1 cellular context compared by ENCODE assay signal in genomic region chr20:3739926-3740599, GRCh38.
TF ChIP-seq lines count a peak whose summit lies in the region.

No MANE protein-coding gene starts in this region.

TF ChIP-seq in HCT116, 20 proteins besides CTCF, POLR2A, EP300 and RAD21 (continued from another document):
- TF ChIP-seq, protein P1, sequence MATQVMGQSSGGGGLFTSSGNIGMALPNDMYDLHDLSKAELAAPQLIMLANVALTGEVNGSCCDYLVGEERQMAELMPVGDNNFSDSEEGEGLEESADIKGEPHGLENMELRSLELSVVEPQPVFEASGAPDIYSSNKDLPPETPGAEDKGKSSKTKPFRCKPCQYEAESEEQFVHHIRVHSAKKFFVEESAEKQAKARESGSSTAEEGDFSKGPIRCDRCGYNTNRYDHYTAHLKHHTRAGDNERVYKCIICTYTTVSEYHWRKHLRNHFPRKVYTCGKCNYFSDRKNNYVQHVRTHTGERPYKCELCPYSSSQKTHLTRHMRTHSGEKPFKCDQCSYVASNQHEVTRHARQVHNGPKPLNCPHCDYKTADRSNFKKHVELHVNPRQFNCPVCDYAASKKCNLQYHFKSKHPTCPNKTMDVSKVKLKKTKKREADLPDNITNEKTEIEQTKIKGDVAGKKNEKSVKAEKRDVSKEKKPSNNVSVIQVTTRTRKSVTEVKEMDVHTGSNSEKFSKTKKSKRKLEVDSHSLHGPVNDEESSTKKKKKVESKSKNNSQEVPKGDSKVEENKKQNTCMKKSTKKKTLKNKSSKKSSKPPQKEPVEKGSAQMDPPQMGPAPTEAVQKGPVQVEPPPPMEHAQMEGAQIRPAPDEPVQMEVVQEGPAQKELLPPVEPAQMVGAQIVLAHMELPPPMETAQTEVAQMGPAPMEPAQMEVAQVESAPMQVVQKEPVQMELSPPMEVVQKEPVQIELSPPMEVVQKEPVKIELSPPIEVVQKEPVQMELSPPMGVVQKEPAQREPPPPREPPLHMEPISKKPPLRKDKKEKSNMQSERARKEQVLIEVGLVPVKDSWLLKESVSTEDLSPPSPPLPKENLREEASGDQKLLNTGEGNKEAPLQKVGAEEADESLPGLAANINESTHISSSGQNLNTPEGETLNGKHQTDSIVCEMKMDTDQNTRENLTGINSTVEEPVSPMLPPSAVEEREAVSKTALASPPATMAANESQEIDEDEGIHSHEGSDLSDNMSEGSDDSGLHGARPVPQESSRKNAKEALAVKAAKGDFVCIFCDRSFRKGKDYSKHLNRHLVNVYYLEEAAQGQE (IDR thresholded peaks at IDR 0.05; ENCODE audit: low read depth) = no peak
- TF ChIP-seq, protein P2, sequence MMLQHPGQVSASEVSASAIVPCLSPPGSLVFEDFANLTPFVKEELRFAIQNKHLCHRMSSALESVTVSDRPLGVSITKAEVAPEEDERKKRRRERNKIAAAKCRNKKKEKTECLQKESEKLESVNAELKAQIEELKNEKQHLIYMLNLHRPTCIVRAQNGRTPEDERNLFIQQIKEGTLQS (IDR thresholded peaks at IDR 0.05) = no peak
- TF ChIP-seq JUND (IDR thresholded peaks at IDR 0.05) = no peak
- no peak for TF ChIP-seq ZNF274 (IDR thresholded peaks at IDR 0.05; ENCODE audit: low read depth, low read length)
